ENCODE assay signal across 19 cellular contexts in genomic region chr10:14678637-14679036, GRCh38.
DNase-seq lines count a peak whose midpoint lies in the region; ATAC-seq and TF ChIP-seq lines count a peak whose summit lies in the region.
"Had no signal": no experiment of that assay in that cellular context is flagged by ENCODE, and none has a peak within 500 bp of the region (broad histone marks: within the 10 kb centered on the region; RNA-seq: fewer than 3 reads in every experiment).

No MANE protein-coding gene starts in this region.

- H3K4me1 ChIP-seq in neural progenitor cell: peaks cover 6% of the 10 kb centered on the region

- no peak overlapping the region for H3K4me3 ChIP-seq in neural progenitor cell
- H3K4me3 ChIP-seq: HAP-1 had no signal

- no peaks in the 10 kb centered on the region for H3K9me3 ChIP-seq in neural progenitor cell (ENCODE audit: low read depth)
- H3K9me3 ChIP-seq: BE2C, HAP-1 had no signal

- no peak for TF ChIP-seq CTCF in neural progenitor cell (IDR thresholded peaks at IDR 0.05)

- H3K4me2 ChIP-seq in neural progenitor cell: no peak overlapping the region

- H3K27me3 Mint-ChIP-seq in activated T-cell treated with anti-CD3 and anti-CD28 coated beads, Interleukin-2, amount 50 U/mL, for 24 hours: no peaks in the 10 kb centered on the region
- H3K27me3 Mint-ChIP-seq in stimulated activated naive CD8-positive, alpha-beta T cell treated with anti-CD3 and anti-CD28 coated beads, Interleukin-15, amount 100 ng/mL, for 72 hours: peaks cover 13% of the 10 kb centered on the region
- H3K27me3 Mint-ChIP-seq in neural progenitor cell (ENCODE audit: insufficient read depth, low read depth): peaks cover 10% of the 10 kb centered on the region
- H3K27me3 Mint-ChIP-seq: CD4-positive, CD25-positive, alpha-beta regulatory T cell had no signal

- ATAC-seq in stimulated activated naive CD8-positive, alpha-beta T cell treated with anti-CD3 and anti-CD28 coated beads, Interleukin-15, amount 100 ng/mL, for 72 hours: no peak
- ATAC-seq in stimulated activated naive CD8-positive, alpha-beta T cell treated with anti-CD3 and anti-CD28 coated beads, Interleukin-15, Interleukin-2, amounts not matched to agents 100 U/mL and 50 U/mL, for 24 hours: no peak
- ATAC-seq in esophagus mucosa: no peak
- ATAC-seq: HepG2 had no signal

- no peaks in the 10 kb centered on the region for H3K36me3 ChIP-seq in neural progenitor cell
- H3K36me3 ChIP-seq: BE2C, HAP-1 had no signal

- no peak overlapping the region for H3K9ac ChIP-seq in neural progenitor cell

- peak overlapping the region; percentile 10 for H2AFZ ChIP-seq in neural progenitor cell (replicated peaks)

- H3K27ac Mint-ChIP-seq in activated T-cell treated with anti-CD3 and anti-CD28 coated beads, Interleukin-2, amount 50 U/mL, for 24 hours: peak overlapping the region; percentile 10
- H3K27ac Mint-ChIP-seq in stimulated activated naive CD8-positive, alpha-beta T cell treated with anti-CD3 and anti-CD28 coated beads, Interleukin-15, amount 100 ng/mL, for 72 hours: peak overlapping the region; percentile 40 to 57
- peak overlapping the region; percentile 32 for H3K27ac Mint-ChIP-seq in neural progenitor cell
- H3K27ac Mint-ChIP-seq: CD4-positive, CD25-positive, alpha-beta regulatory T cell had no signal

- H4K20me1 ChIP-seq in neural progenitor cell (ENCODE audit: low read depth): no peaks in the 10 kb centered on the region

- no peaks in the 10 kb centered on the region for H3F3A ChIP-seq in neural progenitor cell (ENCODE audit: low read depth)

- no peak overlapping the region for H3K4me3 Mint-ChIP-seq in activated T-cell treated with anti-CD3 and anti-CD28 coated beads, Interleukin-2, amount 50 U/mL, for 24 hours
- H3K4me3 Mint-ChIP-seq in stimulated activated naive CD8-positive, alpha-beta T cell treated with anti-CD3 and anti-CD28 coated beads, Interleukin-15, amount 100 ng/mL, for 72 hours: no peak overlapping the region
- no peak overlapping the region for H3K4me3 Mint-ChIP-seq in neural progenitor cell
- H3K4me3 Mint-ChIP-seq: CD4-positive, CD25-positive, alpha-beta regulatory T cell; CD8-positive, alpha-beta memory T cell had no signal

- no peaks in the 10 kb centered on the region for H3K27me3 ChIP-seq in neural progenitor cell
- H3K27me3 ChIP-seq: BE2C had no signal

- no peaks in the 10 kb centered on the region for H3K9me3 Mint-ChIP-seq in activated T-cell treated with anti-CD3 and anti-CD28 coated beads, Interleukin-2, amount 50 U/mL, for 24 hours
- H3K9me3 Mint-ChIP-seq in stimulated activated naive CD8-positive, alpha-beta T cell treated with anti-CD3 and anti-CD28 coated beads, Interleukin-15, amount 100 ng/mL, for 72 hours: no peaks in the 10 kb centered on the region
- H3K9me3 Mint-ChIP-seq in neural progenitor cell: no peaks in the 10 kb centered on the region
- H3K9me3 Mint-ChIP-seq: CD8-positive, alpha-beta memory T cell had no signal

- DNase-seq in activated T-cell treated with anti-CD3 and anti-CD28 coated beads, Interleukin-2, amount 50 U/mL, for 24 hours: no peak
- no peak for DNase-seq in activated T-cell treated with anti-CD3 and anti-CD28 coated beads, Interleukin-2, amount 50 U/mL, for 48 hours
- no peak for DNase-seq in stimulated activated naive CD8-positive, alpha-beta T cell treated with anti-CD3 and anti-CD28 coated beads, Interleukin-15, amount 100 ng/mL, for 72 hours
- no peak for DNase-seq in stimulated activated naive CD8-positive, alpha-beta T cell treated with anti-CD3 and anti-CD28 coated beads, Interleukin-15, Interleukin-2, amounts not matched to agents 100 U/mL and 50 U/mL, for 24 hours
- DNase-seq in neural progenitor cell (ENCODE audit: low spot score): no peak
- DNase-seq in HuH-7 (ENCODE audit: low spot score): no peak
- DNase-seq: ACHN; BE2C; C1 segment of cervical spinal cord; CD4-positive, CD25-positive, alpha-beta regulatory T cell; CD8-positive, alpha-beta memory T cell; COR-L47; DMS 273 treated with DMSO at 0.1 percent for 48 hours; DMS53; DND-41; EL had no signal

- H3K36me3 Mint-ChIP-seq in activated T-cell treated with anti-CD3 and anti-CD28 coated beads, Interleukin-2, amount 50 U/mL, for 24 hours (ENCODE audit: low read depth): no peaks in the 10 kb centered on the region
- no peaks in the 10 kb centered on the region for H3K36me3 Mint-ChIP-seq in neural progenitor cell
- H3K36me3 Mint-ChIP-seq: CD4-positive, CD25-positive, alpha-beta regulatory T cell; CD8-positive, alpha-beta memory T cell had no signal

- no peaks in the 10 kb centered on the region for H3K79me2 ChIP-seq in neural progenitor cell (ENCODE audit: low read depth)

- H3K4me1 Mint-ChIP-seq in activated T-cell treated with anti-CD3 and anti-CD28 coated beads, Interleukin-2, amount 50 U/mL, for 24 hours (ENCODE audit: low read depth): peaks cover 6% of the 10 kb centered on the region
- H3K4me1 Mint-ChIP-seq in stimulated activated naive CD8-positive, alpha-beta T cell treated with anti-CD3 and anti-CD28 coated beads, Interleukin-15, amount 100 ng/mL, for 72 hours: no peaks in the 10 kb centered on the region
- H3K4me1 Mint-ChIP-seq in neural progenitor cell: peaks cover 16% of the 10 kb centered on the region

- H3K27ac ChIP-seq in neural progenitor cell: no peak overlapping the region
